ENCODE assay signal across 14 cellular contexts in genomic region chr3:101391413-101391812, GRCh38.
"Had no signal": no experiment of that assay in that cellular context is flagged by ENCODE, and none has a peak within 500 bp of the region (broad histone marks: within the 10 kb centered on the region; RNA-seq: fewer than 3 reads in every experiment).

No MANE protein-coding gene starts in this region.

- H3K9me3 ChIP-seq: neutrophil had no signal

- H3K27me3 Mint-ChIP-seq: activated CD4-positive, alpha-beta memory T cell treated with anti-CD3 and anti-CD28 coated beads, Interleukin-2, amount 10 ng/mL, durations not matched to agents 7 days and 5 days had no signal

- H3K27me3 ChIP-seq: cardiac muscle cell, dorsolateral prefrontal cortex, gastrocnemius medialis, heart right ventricle, neutrophil, sigmoid colon, spleen had no signal

- H3K4me3 Mint-ChIP-seq: activated naive CD4-positive, alpha-beta T cell treated with anti-CD3 and anti-CD28 coated beads for 36 hours had no signal

- ATAC-seq: gastrocnemius medialis, heart right ventricle had no signal

- DNase-seq: activated CD4-positive, alpha-beta memory T cell treated with anti-CD3 and anti-CD28 coated beads, Interleukin-2, amount 10 ng/mL, durations not matched to agents 7 days and 5 days; activated CD4-positive, CD25-positive, alpha-beta regulatory T cell treated with anti-CD3 and anti-CD28 coated beads, Interleukin-2, amount 50 U/mL, for 72 hours; activated CD8-positive, alpha-beta memory T cell treated with anti-CD3 and anti-CD28 coated beads, Interleukin-2, amount 50 U/mL, for 4 hours; activated naive CD4-positive, alpha-beta T cell treated with anti-CD3 and anti-CD28 coated beads for 36 hours; dorsolateral prefrontal cortex; gastrocnemius medialis; heart right ventricle; midbrain; sigmoid colon; spleen had no signal

- FAIRE-seq: TTC549 had no signal

- H3K27ac Mint-ChIP-seq: activated naive CD4-positive, alpha-beta T cell treated with anti-CD3 and anti-CD28 coated beads for 36 hours had no signal

- H3K27ac ChIP-seq: cardiac muscle cell, dorsolateral prefrontal cortex, gastrocnemius medialis, heart right ventricle, neutrophil, parathyroid adenoma, sigmoid colon had no signal
